7 cellular contexts compared by ENCODE assay signal in genomic region chr3:167565489-167565888, GRCh38.
"Had no signal": no experiment of that assay in that cellular context is flagged by ENCODE, and none has a peak within 500 bp of the region (broad histone marks: within the 10 kb centered on the region; RNA-seq: fewer than 3 reads in every experiment).

No MANE protein-coding gene starts in this region.

- H3K9me3 ChIP-seq: HAP-1 had no signal

- FAIRE-seq: HTR-8/SVneo, K562 had no signal

- H3K4me3 ChIP-seq: GM23338, HAP-1, K562 had no signal

- H3K4me2 ChIP-seq: GM23338 had no signal

- H3K36me3 ChIP-seq: HAP-1 had no signal

- DNase-seq: H7, IMR-90, KG1 had no signal

- H2AFZ ChIP-seq: GM23338 had no signal

- H3K4me1 ChIP-seq: HAP-1 had no signal
